In the genomic region with DNA sequence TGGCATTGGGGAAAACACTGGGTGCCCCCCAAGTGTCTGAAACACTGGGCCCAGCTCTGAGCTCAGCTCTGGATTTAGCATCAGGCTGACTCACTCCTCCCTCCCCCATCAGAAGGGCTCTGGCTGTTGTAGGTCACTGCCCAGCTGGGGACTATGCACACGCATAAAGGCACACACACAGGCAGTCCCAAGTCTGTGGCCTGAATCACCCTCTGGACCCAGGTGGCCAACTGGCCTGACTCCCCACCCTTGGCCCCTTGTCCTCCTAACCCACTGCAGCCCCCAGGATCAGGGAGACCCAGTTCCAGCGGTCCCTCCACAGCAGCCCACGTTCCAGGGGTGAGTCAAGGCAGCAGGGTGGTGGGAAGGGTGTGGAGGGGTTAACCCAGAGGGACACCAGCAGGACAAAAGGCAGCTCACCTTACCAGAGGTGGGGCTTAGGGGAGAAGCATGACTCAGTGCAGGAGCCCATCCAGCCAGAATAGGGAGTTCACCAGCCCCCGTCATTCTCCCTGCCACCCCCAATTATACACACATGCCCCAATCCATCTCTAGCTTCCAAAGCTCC, we compare ENCODE assay signal across 10 cellular contexts. TPM values are rescaled to one million over a fixed set of nuclear protein-coding genes. Genes with fewer than 3 reads are reported as not detected.
DNase-seq lines count a peak whose midpoint lies in the region; ATAC-seq and TF ChIP-seq lines count a peak whose summit lies in the region.
"Had no signal": no experiment of that assay in that cellular context is flagged by ENCODE, and none has a peak within 500 bp of the region (broad histone marks: within the 10 kb centered on the region; RNA-seq: fewer than 3 reads in every experiment).

No MANE protein-coding gene starts in this region.

- TF ChIP-seq CTCF in body of pancreas (IDR thresholded peaks at IDR 0.05) (no peak), upper lobe of right lung (IDR thresholded peaks at IDR 0.05) (no peak)

- H3K9ac ChIP-seq in iPS-20b (ENCODE audit: low read depth, low read length) = peak overlapping the region; percentile 17; the same call in 1 of the 2 replicates

- no peaks in the 10 kb centered on the region for H3K36me3 Mint-ChIP-seq in activated CD4-positive, alpha-beta T cell treated with anti-CD3 and anti-CD28 coated beads for 36 hours (ENCODE audit: low read depth)
- H3K36me3 Mint-ChIP-seq in activated CD4-positive, alpha-beta T cell treated with anti-CD3 and anti-CD28 coated beads, Interleukin-2, amount 10 ng/mL, durations not matched to agents 24 days and 14 days (ENCODE audit: low read depth) = peaks cover 16% of the 10 kb centered on the region

- H3K9me3 Mint-ChIP-seq in activated CD4-positive, alpha-beta T cell treated with anti-CD3 and anti-CD28 coated beads for 36 hours (ENCODE audit: low read depth) = no peaks in the 10 kb centered on the region
- H3K9me3 Mint-ChIP-seq in activated CD4-positive, alpha-beta T cell treated with anti-CD3 and anti-CD28 coated beads, Interleukin-2, amount 10 ng/mL, durations not matched to agents 24 days and 14 days = no peaks in the 10 kb centered on the region

- POLR2A ChIA-PET in activated CD4-positive, alpha-beta T cell treated with anti-CD3 and anti-CD28 coated beads for 36 hours (lab: Charles Lee) = no interaction called here

- peaks cover 65% of the 10 kb centered on the region for H3K4me1 Mint-ChIP-seq in activated CD4-positive, alpha-beta T cell treated with anti-CD3 and anti-CD28 coated beads for 36 hours
- peaks cover 50% of the 10 kb centered on the region for H3K4me1 Mint-ChIP-seq in activated CD4-positive, alpha-beta T cell treated with anti-CD3 and anti-CD28 coated beads, Interleukin-2, amount 10 ng/mL, durations not matched to agents 24 days and 14 days

- H3K4me3 Mint-ChIP-seq in activated CD4-positive, alpha-beta T cell treated with anti-CD3 and anti-CD28 coated beads for 36 hours = no peak overlapping the region
- H3K4me3 Mint-ChIP-seq in activated CD4-positive, alpha-beta T cell treated with anti-CD3 and anti-CD28 coated beads, Interleukin-2, amount 10 ng/mL, durations not matched to agents 24 days and 14 days = no peak overlapping the region

- H3K4me1 ChIP-seq in body of pancreas (no peaks in the 10 kb centered on the region), iPS-20b (ENCODE audit: insufficient read depth, low read length) (peaks cover 18% of the 10 kb centered on the region), upper lobe of right lung (peaks cover 5% of the 10 kb centered on the region)

- CTCF ChIA-PET in activated CD4-positive, alpha-beta T cell treated with anti-CD3 and anti-CD28 coated beads for 36 hours (lab: Charles Lee) = interaction anchor here (1.7 to 7.9 kb wide), 5 partner anchors 9 to 47 kb away, joined by 5 to 129 read pairs (median 9); a partner anchor contains a TSS

- peak overlapping the region; percentile 47 for H3K27ac Mint-ChIP-seq in activated CD4-positive, alpha-beta T cell treated with anti-CD3 and anti-CD28 coated beads for 36 hours
- no peak overlapping the region for H3K27ac Mint-ChIP-seq in activated CD4-positive, alpha-beta T cell treated with anti-CD3 and anti-CD28 coated beads, Interleukin-2, amount 10 ng/mL, durations not matched to agents 24 days and 14 days

- intact Hi-C loops in activated CD4-positive, alpha-beta T cell treated with anti-CD3 and anti-CD28 coated beads for 36 hours (cut with DNase I, micrococcal nuclease) = no loop called here
- intact Hi-C loops in activated CD4-positive, alpha-beta T cell treated with anti-CD3 and anti-CD28 coated beads, Interleukin-2, amount 10 ng/mL, durations not matched to agents 24 days and 14 days (cut with micrococcal nuclease) = no loop called here
- intact Hi-C loops in body of pancreas (cut with DNase I) = no loop called here
- intact Hi-C loops in upper lobe of right lung (cut with DNase I) = no loop called here

- H3K27ac ChIP-seq in body of pancreas (no peak overlapping the region), iPS-20b (ENCODE audit: low read length) (no peak overlapping the region), upper lobe of right lung (no peak overlapping the region)
- H3K27ac ChIP-seq: 22Rv1 had no signal

- ATAC-seq in activated CD4-positive, alpha-beta T cell treated with anti-CD3 and anti-CD28 coated beads for 36 hours = peak; percentile 30
- ATAC-seq in body of pancreas (peak; percentile 15), upper lobe of right lung (peak; percentile 15), HG03571 (IDR thresholded peaks at IDR 0.05; ENCODE audit: unreplicated experiment) (no peak), GM21360 (IDR thresholded peaks at IDR 0.05; ENCODE audit: unreplicated experiment) (no peak)

- H3K9me3 ChIP-seq in body of pancreas (no peaks in the 10 kb centered on the region), iPS-20b (ENCODE audit: insufficient read depth, low read depth, low read length) (no peaks in the 10 kb centered on the region), upper lobe of right lung (no peaks in the 10 kb centered on the region)

- WGBS in body of pancreas, 2 donors = 75 to 86% methylated on average over 3 to 4 of the region's 4 CpGs

- TF ChIP-seq POLR2A in body of pancreas (IDR thresholded peaks at IDR 0.05) = no peak

- H3K4me3 ChIP-seq in body of pancreas (no peak overlapping the region), iPS-20b (ENCODE audit: low read length) (peak overlapping the region; percentile 24; the same call in 1 of the 2 replicates), upper lobe of right lung (no peak overlapping the region)

- H3K36me3 ChIP-seq in body of pancreas (replicated peaks in 1 of 2; ENCODE audit: insufficient read depth in 1 of 2, low read depth in 2 of 2) = no peaks in the 10 kb centered on the region
- no peaks in the 10 kb centered on the region for H3K36me3 ChIP-seq in iPS-20b (ENCODE audit: insufficient read depth, low read depth, low read length)
- peaks cover 5% of the 10 kb centered on the region for H3K36me3 ChIP-seq in upper lobe of right lung

- H3K27me3 ChIP-seq in body of pancreas (no peaks in the 10 kb centered on the region), iPS-20b (ENCODE audit: insufficient read depth, low read length) (no peaks in the 10 kb centered on the region), upper lobe of right lung (no peaks in the 10 kb centered on the region)

- no peaks in the 10 kb centered on the region for H3K27me3 Mint-ChIP-seq in activated CD4-positive, alpha-beta T cell treated with anti-CD3 and anti-CD28 coated beads for 36 hours
- no peaks in the 10 kb centered on the region for H3K27me3 Mint-ChIP-seq in activated CD4-positive, alpha-beta T cell treated with anti-CD3 and anti-CD28 coated beads, Interleukin-2, amount 10 ng/mL, durations not matched to agents 24 days and 14 days

- DNase-seq in activated CD4-positive, alpha-beta T cell treated with anti-CD3 and anti-CD28 coated beads for 36 hours = peak; percentile 41
- DNase-seq in activated CD4-positive, alpha-beta T cell treated with anti-CD3 and anti-CD28 coated beads, Interleukin-2, amount 10 ng/mL, durations not matched to agents 24 days and 14 days = no peak
- no peak for DNase-seq in body of pancreas
- DNase-seq in upper lobe of right lung = no peak
- no peak for DNase-seq in NCI-H2107 treated with DMSO at 0.1 percent for 48 hours (lab: John Stamatoyannopoulos, UW; ENCODE audit: unreplicated experiment)
- DNase-seq: NCI-H1436 treated with DMSO at 0.1 percent for 48 hours had no signal

RNA-seq across cellular contexts. Expression of a gene that starts 47.0 kb away (rescaled TPM):
- total RNA-seq in activated CD4-positive, alpha-beta T cell treated with anti-CD3 and anti-CD28 coated beads for 36 hours = 10 to 100 TPM; 31.9 to 38.2 TPM
- 36.6 and 37.9 TPM in 2 replicates for total RNA-seq in activated CD4-positive, alpha-beta T cell treated with anti-CD3 and anti-CD28 coated beads, Interleukin-2, amount 10 ng/mL, durations not matched to agents 24 days and 14 days
- 10 to 100 TPM; 45.4 to 73.2 TPM for total RNA-seq in body of pancreas
- 51.0 TPM for total RNA-seq in upper lobe of right lung

Comparison
In these comparisons a context has a peak if more than half of its experiments do, and no peak if none do; other contexts are left out.
1. ATAC-seq: peak in activated CD4-positive, alpha-beta T cell treated with anti-CD3 and anti-CD28 coated beads for 36 hours (single experiment), body of pancreas (single experiment) and upper lobe of right lung (single experiment); none in HG03571 (single experiment) and GM21360 (single experiment).